Comparison of ENCODE assay signal across 1 cellular context in the genomic region with DNA sequence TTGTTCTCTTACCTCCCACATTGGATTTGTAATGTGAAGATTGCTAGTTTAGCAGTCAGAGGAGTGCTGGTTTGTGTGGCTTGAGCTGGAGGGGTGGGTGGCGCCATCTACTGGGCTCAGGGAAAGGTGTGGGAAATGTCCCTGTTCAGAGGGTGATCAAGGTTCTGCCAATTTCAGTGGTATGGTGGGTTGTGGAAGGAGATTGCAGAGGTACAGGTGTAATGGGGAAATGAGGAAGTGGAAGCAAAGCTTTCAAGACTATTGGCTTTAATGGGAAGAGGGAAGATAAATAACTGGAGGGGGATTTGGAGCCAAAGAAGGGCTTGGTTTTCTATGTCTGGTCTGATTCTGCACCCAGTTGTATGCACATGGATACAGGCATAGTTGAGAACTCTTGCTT.
TF ChIP-seq lines count a peak whose summit lies in the region.

No MANE protein-coding gene starts in this region.

TF ChIP-seq in HEK293, 187 proteins besides CTCF, POLR2A, EP300 and RAD21 (continued from another document):
- TF ChIP-seq BCL6B (tag by site-specific recombination; IDR thresholded peaks at IDR 0.05) (no peak), ZNF146 (tag by site-specific recombination; IDR thresholded peaks at IDR 0.05) (no peak), ZBTB48 (tag by site-specific recombination; IDR thresholded peaks at IDR 0.05) (no peak), PRDM1 (tag by site-specific recombination; IDR thresholded peaks at IDR 0.05) (no peak), ZNF701 (tag by site-specific recombination; IDR thresholded peaks at IDR 0.05) (no peak), ZBTB20 (tag by site-specific recombination; IDR thresholded peaks at IDR 0.05) (no peak), ZNF501 (tag by site-specific recombination; IDR thresholded peaks at IDR 0.05) (0 out of 2 replicates have a peak, but pooled peaks have one; percentile 47), KLF16 (tag by site-specific recombination; IDR thresholded peaks at IDR 0.05) (no peak), ZNF112 (tag by site-specific recombination; IDR thresholded peaks at IDR 0.05) (no peak), GLIS1 (tag by site-specific recombination; IDR thresholded peaks at IDR 0.05) (peak; percentile 27; the same call in 1 of the 2 replicates), HOXA7 (CRISPR knock-in tag; IDR thresholded peaks at IDR 0.05; ENCODE audit: borderline replicate concordance) (no peak), ZNF335 (tag by site-specific recombination; conservative IDR thresholded peaks at IDR 0.05) (no peak), ZNF423 (tag by site-specific recombination; IDR thresholded peaks at IDR 0.05) (no peak), ZNF791 (tag by site-specific recombination; IDR thresholded peaks at IDR 0.05) (no peak), ZNF132 (tag by site-specific recombination; IDR thresholded peaks at IDR 0.05; ENCODE audit: borderline replicate concordance) (no peak), ZNF174 (tag by site-specific recombination; IDR thresholded peaks at IDR 0.05) (no peak), ZFP37 (tag by site-specific recombination; IDR thresholded peaks at IDR 0.05) (no peak), ZNF654 (tag by site-specific recombination; IDR thresholded peaks at IDR 0.05; ENCODE audit: low read depth) (peak; percentile 100), ZNF768 (tag by site-specific recombination; IDR thresholded peaks at IDR 0.05) (no peak), ZNF2 (tag by site-specific recombination; IDR thresholded peaks at IDR 0.05) (peak; percentile 47; the same call in 1 of the 2 replicates), ZBTB7A (tag by site-specific recombination; IDR thresholded peaks at IDR 0.05; ENCODE audit: low read depth) (no peak), AEBP2 (tag by site-specific recombination; IDR thresholded peaks at IDR 0.05; ENCODE audit: borderline replicate concordance) (no peak)
- TF ChIP-seq, protein P1, sequence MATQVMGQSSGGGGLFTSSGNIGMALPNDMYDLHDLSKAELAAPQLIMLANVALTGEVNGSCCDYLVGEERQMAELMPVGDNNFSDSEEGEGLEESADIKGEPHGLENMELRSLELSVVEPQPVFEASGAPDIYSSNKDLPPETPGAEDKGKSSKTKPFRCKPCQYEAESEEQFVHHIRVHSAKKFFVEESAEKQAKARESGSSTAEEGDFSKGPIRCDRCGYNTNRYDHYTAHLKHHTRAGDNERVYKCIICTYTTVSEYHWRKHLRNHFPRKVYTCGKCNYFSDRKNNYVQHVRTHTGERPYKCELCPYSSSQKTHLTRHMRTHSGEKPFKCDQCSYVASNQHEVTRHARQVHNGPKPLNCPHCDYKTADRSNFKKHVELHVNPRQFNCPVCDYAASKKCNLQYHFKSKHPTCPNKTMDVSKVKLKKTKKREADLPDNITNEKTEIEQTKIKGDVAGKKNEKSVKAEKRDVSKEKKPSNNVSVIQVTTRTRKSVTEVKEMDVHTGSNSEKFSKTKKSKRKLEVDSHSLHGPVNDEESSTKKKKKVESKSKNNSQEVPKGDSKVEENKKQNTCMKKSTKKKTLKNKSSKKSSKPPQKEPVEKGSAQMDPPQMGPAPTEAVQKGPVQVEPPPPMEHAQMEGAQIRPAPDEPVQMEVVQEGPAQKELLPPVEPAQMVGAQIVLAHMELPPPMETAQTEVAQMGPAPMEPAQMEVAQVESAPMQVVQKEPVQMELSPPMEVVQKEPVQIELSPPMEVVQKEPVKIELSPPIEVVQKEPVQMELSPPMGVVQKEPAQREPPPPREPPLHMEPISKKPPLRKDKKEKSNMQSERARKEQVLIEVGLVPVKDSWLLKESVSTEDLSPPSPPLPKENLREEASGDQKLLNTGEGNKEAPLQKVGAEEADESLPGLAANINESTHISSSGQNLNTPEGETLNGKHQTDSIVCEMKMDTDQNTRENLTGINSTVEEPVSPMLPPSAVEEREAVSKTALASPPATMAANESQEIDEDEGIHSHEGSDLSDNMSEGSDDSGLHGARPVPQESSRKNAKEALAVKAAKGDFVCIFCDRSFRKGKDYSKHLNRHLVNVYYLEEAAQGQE (tag by site-specific recombination; IDR thresholded peaks at IDR 0.05): peak; percentile 56
- TF ChIP-seq, protein P2, sequence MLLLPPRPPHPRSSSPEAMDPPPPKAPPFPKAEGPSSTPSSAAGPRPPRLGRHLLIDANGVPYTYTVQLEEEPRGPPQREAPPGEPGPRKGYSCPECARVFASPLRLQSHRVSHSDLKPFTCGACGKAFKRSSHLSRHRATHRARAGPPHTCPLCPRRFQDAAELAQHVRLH (tag by site-specific recombination; IDR thresholded peaks at IDR 0.05): no peak
- TF ChIP-seq, protein P3, sequence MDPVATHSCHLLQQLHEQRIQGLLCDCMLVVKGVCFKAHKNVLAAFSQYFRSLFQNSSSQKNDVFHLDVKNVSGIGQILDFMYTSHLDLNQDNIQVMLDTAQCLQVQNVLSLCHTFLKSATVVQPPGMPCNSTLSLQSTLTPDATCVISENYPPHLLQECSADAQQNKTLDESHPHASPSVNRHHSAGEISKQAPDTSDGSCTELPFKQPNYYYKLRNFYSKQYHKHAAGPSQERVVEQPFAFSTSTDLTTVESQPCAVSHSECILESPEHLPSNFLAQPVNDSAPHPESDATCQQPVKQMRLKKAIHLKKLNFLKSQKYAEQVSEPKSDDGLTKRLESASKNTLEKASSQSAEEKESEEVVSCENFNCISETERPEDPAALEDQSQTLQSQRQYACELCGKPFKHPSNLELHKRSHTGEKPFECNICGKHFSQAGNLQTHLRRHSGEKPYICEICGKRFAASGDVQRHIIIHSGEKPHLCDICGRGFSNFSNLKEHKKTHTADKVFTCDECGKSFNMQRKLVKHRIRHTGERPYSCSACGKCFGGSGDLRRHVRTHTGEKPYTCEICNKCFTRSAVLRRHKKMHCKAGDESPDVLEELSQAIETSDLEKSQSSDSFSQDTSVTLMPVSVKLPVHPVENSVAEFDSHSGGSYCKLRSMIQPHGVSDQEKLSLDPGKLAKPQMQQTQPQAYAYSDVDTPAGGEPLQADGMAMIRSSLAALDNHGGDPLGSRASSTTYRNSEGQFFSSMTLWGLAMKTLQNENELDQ (tag by site-specific recombination; IDR thresholded peaks at IDR 0.05; ENCODE audit: low read depth): no peak
- TF ChIP-seq, protein P4, sequence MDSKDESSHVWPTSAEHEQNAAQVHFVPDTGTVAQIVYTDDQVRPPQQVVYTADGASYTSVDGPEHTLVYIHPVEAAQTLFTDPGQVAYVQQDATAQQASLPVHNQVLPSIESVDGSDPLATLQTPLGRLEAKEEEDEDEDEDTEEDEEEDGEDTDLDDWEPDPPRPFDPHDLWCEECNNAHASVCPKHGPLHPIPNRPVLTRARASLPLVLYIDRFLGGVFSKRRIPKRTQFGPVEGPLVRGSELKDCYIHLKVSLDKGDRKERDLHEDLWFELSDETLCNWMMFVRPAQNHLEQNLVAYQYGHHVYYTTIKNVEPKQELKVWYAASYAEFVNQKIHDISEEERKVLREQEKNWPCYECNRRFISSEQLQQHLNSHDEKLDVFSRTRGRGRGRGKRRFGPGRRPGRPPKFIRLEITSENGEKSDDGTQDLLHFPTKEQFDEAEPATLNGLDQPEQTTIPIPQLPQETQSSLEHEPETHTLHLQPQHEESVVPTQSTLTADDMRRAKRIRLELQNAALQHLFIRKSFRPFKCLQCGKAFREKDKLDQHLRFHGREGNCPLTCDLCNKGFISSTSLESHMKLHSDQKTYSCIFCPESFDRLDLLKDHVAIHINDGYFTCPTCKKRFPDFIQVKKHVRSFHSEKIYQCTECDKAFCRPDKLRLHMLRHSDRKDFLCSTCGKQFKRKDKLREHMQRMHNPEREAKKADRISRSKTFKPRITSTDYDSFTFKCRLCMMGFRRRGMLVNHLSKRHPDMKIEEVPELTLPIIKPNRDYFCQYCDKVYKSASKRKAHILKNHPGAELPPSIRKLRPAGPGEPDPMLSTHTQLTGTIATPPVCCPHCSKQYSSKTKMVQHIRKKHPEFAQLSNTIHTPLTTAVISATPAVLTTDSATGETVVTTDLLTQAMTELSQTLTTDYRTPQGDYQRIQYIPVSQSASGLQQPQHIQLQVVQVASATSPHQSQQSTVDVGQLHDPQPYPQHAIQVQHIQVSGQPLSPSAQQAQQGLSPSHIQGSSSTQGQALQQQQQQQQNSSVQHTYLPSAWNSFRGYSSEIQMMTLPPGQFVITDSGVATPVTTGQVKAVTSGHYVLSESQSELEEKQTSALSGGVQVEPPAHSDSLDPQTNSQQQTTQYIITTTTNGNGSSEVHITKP (tag by site-specific recombination; IDR thresholded peaks at IDR 0.05): no peak
